Comparison of ENCODE assay signal across 8 cellular contexts in the genomic region with DNA sequence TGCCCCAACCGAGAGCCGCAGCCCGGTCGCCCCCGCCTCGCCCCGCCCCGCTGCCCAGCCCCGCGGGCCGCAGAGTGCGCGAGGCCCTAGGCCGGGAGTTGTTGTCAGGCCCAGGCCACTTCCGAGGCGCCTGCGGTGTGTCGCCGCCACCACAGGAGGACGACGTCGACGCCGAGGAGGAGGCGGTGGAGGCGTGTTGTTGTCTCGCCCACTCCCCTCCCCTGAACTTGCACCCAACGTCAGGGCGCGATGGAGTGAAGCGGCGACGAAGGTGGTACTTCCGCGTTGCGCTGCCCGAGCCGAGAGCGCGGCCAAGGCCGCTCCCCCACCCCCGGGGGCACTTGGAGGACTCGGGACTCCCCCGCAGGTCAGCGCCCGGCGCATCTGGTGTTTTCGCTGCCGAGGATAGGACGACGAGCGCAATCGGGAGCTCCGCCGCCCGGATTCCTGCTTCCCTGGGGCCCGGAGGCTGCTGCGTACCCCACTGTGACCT. TPM values are rescaled to one million over a fixed set of nuclear protein-coding genes. Genes with fewer than 3 reads are reported as not detected.
DNase-seq lines count a peak whose midpoint lies in the region; ATAC-seq and TF ChIP-seq lines count a peak whose summit lies in the region.

A gene (plus strand): TSS at position 277 of the 493 bp plus-strand sequence. CDS start 386 bp downstream, outside the sequence.

- H4K91ac ChIP-seq in trophoblast cell (ENCODE audit: low read depth, low read length) = peak within 1 kb of the TSS; percentile 88

- H2AFZ ChIP-seq in Loucy (ENCODE audit: low read length) = peak within 1 kb of the TSS; percentile 69
- peak within 1 kb of the TSS; percentile 84 for H2AFZ ChIP-seq in trophoblast cell (ENCODE audit: insufficient read depth, low read length, poor library complexity)

- H3K36me3 ChIP-seq in Loucy (ENCODE audit: insufficient read depth, low read length) = no peaks in the 10 kb centered on the region
- H3K36me3 ChIP-seq in trophoblast cell (ENCODE audit: control insufficient read depth in 1 of 2, insufficient read depth in 2 of 2, low read length in 2 of 2) = no peaks in the 10 kb centered on the region
- H3K36me3 ChIP-seq in tibial nerve = no peaks in the 10 kb centered on the region

- H3K9me3 Mint-ChIP-seq in activated naive CD8-positive, alpha-beta T cell (ENCODE audit: low read depth) = no peaks in the 10 kb centered on the region

- H4K20me1 ChIP-seq in Loucy (ENCODE audit: insufficient read depth, low read length, poor library complexity, severe bottlenecking) = peaks cover 44% of the 10 kb centered on the region

- no peak for TF ChIP-seq POLR2A in tibial nerve (IDR thresholded peaks at IDR 0.05)

- H2BK12ac ChIP-seq in trophoblast cell (ENCODE audit: low read length) = peak within 1 kb of the TSS; percentile 38

- H3K9me3 ChIP-seq in Loucy (ENCODE audit: insufficient read depth, low read depth, low read length) (no peaks in the 10 kb centered on the region), trophoblast cell (ENCODE audit: insufficient read depth, low read depth, low read length) (no peaks in the 10 kb centered on the region), tibial nerve (no peaks in the 10 kb centered on the region)

- H3K4me1 Mint-ChIP-seq in activated naive CD8-positive, alpha-beta T cell (ENCODE audit: low read depth) = peaks cover 34% of the 10 kb centered on the region

- no peaks in the 10 kb centered on the region for H3K27me3 ChIP-seq in Loucy (ENCODE audit: insufficient read depth, low read length, poor library complexity, severe bottlenecking)
- no peaks in the 10 kb centered on the region for H3K27me3 ChIP-seq in trophoblast cell (ENCODE audit: insufficient read depth, low read length)
- H3K27me3 ChIP-seq in tibial nerve = no peaks in the 10 kb centered on the region

- intact Hi-C loops in Right ventricle myocardium inferior (cut with DNase I) = loop anchor here (5.0 kb wide), 3 partner anchors 37 to 328 kb away; a partner anchor contains a TSS

- H3K27ac Mint-ChIP-seq in activated naive CD8-positive, alpha-beta T cell = peak within 1 kb of the TSS; percentile 99

- peak; percentile 81 for DNase-seq in GDM1 (lab: John Stamatoyannopoulos, UW)
- DNase-seq in H4 (ENCODE audit: low spot score) = peak; percentile 96
- DNase-seq in SKM-1 treated with dmso at 0.1 percent for 144 hours (lab: John Stamatoyannopoulos, UW; ENCODE audit: unreplicated experiment) = peak; percentile 91
- DNase-seq in Right ventricle myocardium inferior (ENCODE audit: missing footprints) = peak; percentile 92
- peak; percentile 88 for DNase-seq in trophoblast cell
- peak; percentile 39 to 57 for DNase-seq in tibial nerve (ENCODE audit: low spot score in 2 of 2)

- H3K4me2 ChIP-seq in Loucy (ENCODE audit: low read depth, low read length, poor library complexity, severe bottlenecking) = peak within 1 kb of the TSS; percentile 86
- peak within 1 kb of the TSS; percentile 84 for H3K4me2 ChIP-seq in trophoblast cell (ENCODE audit: low read length)

- peak; percentile 60 for ATAC-seq in Right ventricle myocardium inferior

- peak within 1 kb of the TSS; percentile 88 for H3K14ac ChIP-seq in trophoblast cell (ENCODE audit: low read length)

- peak within 1 kb of the TSS; percentile 82 for H2BK120ac ChIP-seq in trophoblast cell (ENCODE audit: insufficient read depth, low read length, poor library complexity)

- H3K4me3 ChIP-seq in Loucy (ENCODE audit: low read length, poor library complexity, severe bottlenecking) (peak within 1 kb of the TSS; percentile 82), trophoblast cell (ENCODE audit: low read depth, low read length) (peak within 1 kb of the TSS; percentile 98), tibial nerve (peak within 1 kb of the TSS; percentile 71 to 96 (median 89))

- H3K79me2 ChIP-seq in Loucy (ENCODE audit: insufficient read depth, low read length) = peaks cover 49% of the 10 kb centered on the region
- peaks cover 25% of the 10 kb centered on the region for H3K79me2 ChIP-seq in trophoblast cell (ENCODE audit: control insufficient read depth, insufficient read depth, low read length, poor library complexity)

- H3K27me3 Mint-ChIP-seq in activated naive CD8-positive, alpha-beta T cell = no peaks in the 10 kb centered on the region

- TF ChIP-seq EP300 in tibial nerve (IDR thresholded peaks at IDR 0.05) = no peak

- peak within 1 kb of the TSS; percentile 91 for H3K18ac ChIP-seq in trophoblast cell (ENCODE audit: low read length)

- H2AK5ac ChIP-seq in trophoblast cell (ENCODE audit: low read length) = peak within 1 kb of the TSS; percentile 81

- H3K4me3 Mint-ChIP-seq in activated naive CD8-positive, alpha-beta T cell = peak within 1 kb of the TSS; percentile 98

- no peaks in the 10 kb centered on the region for H3K36me3 Mint-ChIP-seq in activated naive CD8-positive, alpha-beta T cell

- peak within 1 kb of the TSS; percentile 91 for H4K8ac ChIP-seq in trophoblast cell (ENCODE audit: low read depth, low read length)

- peak within 1 kb of the TSS; percentile 78 for H4K12ac ChIP-seq in trophoblast cell (ENCODE audit: low read depth, low read length)

- peaks cover 25% of the 10 kb centered on the region for H3K79me1 ChIP-seq in trophoblast cell (ENCODE audit: low read length)

- H3F3A ChIP-seq in Loucy (ENCODE audit: low read depth) = 0 out of 2 replicates have a peak, but pooled peaks cover 2% of the 10 kb centered on the region

- peak within 1 kb of the TSS; percentile 98 for H3K4ac ChIP-seq in trophoblast cell (ENCODE audit: low read depth, low read length)

- H3K4me1 ChIP-seq in Loucy (ENCODE audit: insufficient read depth, low read length, poor library complexity, severe bottlenecking) (peaks cover 29% of the 10 kb centered on the region), trophoblast cell (ENCODE audit: control insufficient read depth in 1 of 2, insufficient read depth in 2 of 2, low read length in 2 of 2) (peaks cover 0 to 3% of the 10 kb centered on the region in 2 experiments), tibial nerve (peaks cover 0 to 42% (median 27%) of the 10 kb centered on the region in 4 donors)

- H3K23ac ChIP-seq in trophoblast cell (ENCODE audit: low read length) = no peak within 1 kb of the TSS

- peak within 1 kb of the TSS; percentile 97 for H3K27ac ChIP-seq in trophoblast cell (ENCODE audit: low read depth, low read length)
- peak within 1 kb of the TSS; percentile 96 to 99 (median 99) for H3K27ac ChIP-seq in tibial nerve

- WGBS in trophoblast cell (ENCODE audit: extremely low coverage, insufficient coverage, insufficient read length) = no CpG with 5 or more reads among the region's 58 CpGs
- 1% methylated on average over 16 to 18 of the region's 58 CpGs for WGBS in tibial nerve, 2 donors

- no peak for TF ChIP-seq CTCF in Loucy (conservative IDR thresholded peaks at IDR 0.05; ENCODE audit: low read length)
- TF ChIP-seq CTCF in tibial nerve (IDR thresholded peaks at IDR 0.05) = no peak

- H3K9ac ChIP-seq in Loucy (ENCODE audit: low read depth, low read length, poor library complexity, severe bottlenecking) (peak within 1 kb of the TSS; percentile 93), trophoblast cell (ENCODE audit: low read length) (peak within 1 kb of the TSS; percentile 97)

- H3K9me2 ChIP-seq in Loucy (replicated peaks; ENCODE audit: low read depth, low read length) = no peaks in the 10 kb centered on the region

- H2BK5ac ChIP-seq in trophoblast cell (ENCODE audit: low read depth, low read length, poor library complexity) = peak within 1 kb of the TSS; percentile 84

RNA-seq across cellular contexts. Expression of the gene that starts here (rescaled TPM):
- total RNA-seq in H4 (2014; rRNA removed; shearing (Covaris generic)) = 50.1 and 51.7 TPM in 2 replicates
- total RNA-seq in Right ventricle myocardium inferior (22.6 TPM), tibial nerve (100 to 1,000 TPM in 3 of 4 donors, 10 to 100 TPM in 1; 87.8 to 128 (median 114) TPM)
- 29.9 and 30.1 TPM in 2 replicates for polyA plus RNA-seq in trophoblast cell (2013)

Comparison
In these comparisons a context has a peak if more than half of its experiments do, and no peak if none do; other contexts are left out.
1. Peak in every context shown above with its lines: DNase-seq, ATAC-seq, H3K4me3 ChIP-seq and H3K27ac ChIP-seq.